Comparison of ENCODE assay signal across 17 cellular contexts in the genomic region with DNA sequence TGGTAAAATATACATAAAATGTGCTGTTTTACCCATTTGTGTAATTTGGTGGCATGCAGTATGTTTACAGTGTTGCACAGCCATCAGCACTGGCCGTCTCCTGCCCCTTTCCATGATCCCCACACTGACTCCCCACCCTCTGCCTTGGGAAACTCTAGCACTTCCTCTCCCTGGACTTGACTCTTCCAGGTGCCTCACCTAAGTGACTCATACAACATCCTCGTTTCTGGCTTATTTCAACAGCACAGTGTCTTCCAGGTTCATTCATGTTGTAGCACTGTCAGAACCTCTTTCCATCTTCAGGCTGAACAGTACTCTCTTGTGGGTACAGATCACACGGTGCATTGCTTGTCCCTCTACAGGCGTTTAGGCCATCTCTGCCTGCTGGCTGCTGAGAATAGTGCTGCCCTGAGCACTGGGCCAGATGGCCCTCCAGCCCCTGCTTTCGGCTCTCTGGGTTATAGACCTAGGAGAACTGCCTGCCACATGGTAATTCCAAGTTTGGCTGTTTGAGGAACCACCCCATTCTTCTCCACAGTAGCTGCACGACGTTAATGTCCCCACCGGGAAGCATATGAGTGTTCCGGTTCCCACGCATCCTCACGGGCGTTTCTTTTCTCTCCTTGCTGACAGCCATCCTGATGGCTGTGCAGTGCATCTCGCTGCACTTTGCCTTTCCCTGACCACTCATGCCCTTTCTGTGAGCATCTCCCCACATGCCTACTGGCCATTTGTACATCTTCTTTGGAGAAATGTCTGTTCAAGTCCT.
DNase-seq lines count a peak whose midpoint lies in the region; ATAC-seq and TF ChIP-seq lines count a peak whose summit lies in the region.
"Had no signal": no experiment of that assay in that cellular context is flagged by ENCODE, and none has a peak within 500 bp of the region (broad histone marks: within the 10 kb centered on the region; RNA-seq: fewer than 3 reads in every experiment).

No MANE protein-coding gene starts in this region.

- 85 to 86% methylated on average over 13 of the region's 13 CpGs for WGBS in body of pancreas, 2 donors
- WGBS in gastroesophageal sphincter (ENCODE audit: low coverage in 1 of 2), 2 donors = 52 to 76% methylated on average over 9 to 13 of the region's 13 CpGs

- H3K9me3 ChIP-seq in body of pancreas (no peaks in the 10 kb centered on the region), gastroesophageal sphincter (no peaks in the 10 kb centered on the region)
- H3K9me3 ChIP-seq: SJSA1, uterus had no signal

- no peaks in the 10 kb centered on the region; the same call in 1 of the 2 replicates for H3K36me3 ChIP-seq in H7 (replicated peaks; ENCODE audit: control insufficient read depth, insufficient read depth, low read length)
- peaks cover 0 to 7% of the 10 kb centered on the region in 2 donors for H3K36me3 ChIP-seq in body of pancreas (replicated peaks in 1 of 2; ENCODE audit: insufficient read depth in 1 of 2, low read depth in 2 of 2)
- H3K36me3 ChIP-seq in gastroesophageal sphincter = peaks cover 0 to 24% of the 10 kb centered on the region in 2 donors
- H3K36me3 ChIP-seq: uterus had no signal

- H3K4me1 ChIP-seq in body of pancreas = peaks cover 68% of the 10 kb centered on the region
- peaks cover 3 to 82% (median 34%) of the 10 kb centered on the region in 3 donors for H3K4me1 ChIP-seq in gastroesophageal sphincter

- H3K4me3 ChIP-seq in H7 (ENCODE audit: insufficient read depth, low read depth, low read length) (no peak overlapping the region), body of pancreas (no peak overlapping the region), gastroesophageal sphincter (no peak overlapping the region)
- H3K4me3 ChIP-seq: SJSA1, uterus had no signal

- DNase-seq in H7 (peak; percentile 15), body of pancreas (no peak), retina (peak; percentile 72), NCI-H2107 (lab: John Stamatoyannopoulos, UW) (no peak), NOMO-1 (lab: John Stamatoyannopoulos, UW; ENCODE audit: unreplicated experiment in 2 of 2) (no peak)
- no peak for DNase-seq in stimulated activated naive CD4-positive, alpha-beta T cell (lab: John Stamatoyannopoulos, UW)
- DNase-seq: activated CD4-positive, alpha-beta T cell treated with anti-CD3 and anti-CD28 coated beads for 1 hour; CD8-positive, alpha-beta T cell; EL; naive B cell; NCI-H146; NCI-H345; stimulated activated naive CD4-positive, alpha-beta T cell treated with Interleukin-2 at 50 U/mL for 16 hours; uterus had no signal

- no peak for TF ChIP-seq POLR2A in body of pancreas (IDR thresholded peaks at IDR 0.05)
- no peak for TF ChIP-seq POLR2A in gastroesophageal sphincter (IDR thresholded peaks at IDR 0.05)

- intact Hi-C loops in body of pancreas (cut with DNase I) = no loop called here

- H3K27ac ChIP-seq in body of pancreas = peak overlapping the region; percentile 20 to 49 (median 25)
- peak overlapping the region in 3 of 4 donors; percentile 66 to 89 (median 87) for H3K27ac ChIP-seq in gastroesophageal sphincter

- no peak for TF ChIP-seq CTCF in body of pancreas (IDR thresholded peaks at IDR 0.05)
- no peak for TF ChIP-seq CTCF in gastroesophageal sphincter (IDR thresholded peaks at IDR 0.05)

- no peak for TF ChIP-seq EP300 in gastroesophageal sphincter (IDR thresholded peaks at IDR 0.05)

- ATAC-seq in body of pancreas (no peak), gastroesophageal sphincter (no peak), HG02981 (IDR thresholded peaks at IDR 0.05; ENCODE audit: unreplicated experiment) (no peak)
- ATAC-seq: CD8-positive, alpha-beta T cell had no signal

- H3K27me3 ChIP-seq in H7 (ENCODE audit: control insufficient read depth, insufficient read depth, low read length) (no peaks in the 10 kb centered on the region), body of pancreas (no peaks in the 10 kb centered on the region), gastroesophageal sphincter (no peaks in the 10 kb centered on the region)
- H3K27me3 ChIP-seq: SJSA1, uterus had no signal

Comparison
In these comparisons a context has a peak if more than half of its experiments do, and no peak if none do; other contexts are left out.
1. DNase-seq: peak in H7 (single experiment) and retina (single experiment); none in body of pancreas (0 of 4), NCI-H2107 (single experiment), NOMO-1 (0 of 2) and stimulated activated naive CD4-positive, alpha-beta T cell (0 of 6).